Comparison of ENCODE assay signal across 7 cellular contexts in the genomic region with DNA sequence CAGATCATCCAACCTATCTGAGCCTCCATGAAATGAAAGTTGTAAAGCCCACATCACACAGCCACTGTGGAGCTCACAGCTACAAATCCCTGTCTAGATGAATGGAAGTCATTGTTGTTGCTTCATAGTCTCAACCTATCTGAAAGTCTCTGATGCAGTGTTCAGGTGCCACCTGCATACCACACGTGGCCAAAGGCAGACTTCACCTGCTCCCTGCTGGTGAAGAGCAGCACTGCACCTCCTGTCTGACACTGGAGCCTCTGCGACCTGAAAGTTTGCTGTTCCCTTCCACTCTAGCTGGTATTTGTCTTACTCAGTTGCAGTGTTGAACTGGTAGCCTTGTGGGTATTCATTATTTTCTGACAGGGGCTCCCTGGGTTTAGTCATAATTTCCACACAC. TPM values are rescaled to one million over a fixed set of nuclear protein-coding genes. Genes with fewer than 3 reads are reported as not detected.
DNase-seq lines count a peak whose midpoint lies in the region; ATAC-seq and TF ChIP-seq lines count a peak whose summit lies in the region.

No MANE protein-coding gene starts in this region.

- H3K27me3 ChIP-seq in neutrophil = peaks cover 22% of the 10 kb centered on the region

- intact Hi-C loops in OCI-LY7 (cut with micrococcal nuclease; ENCODE audit: unreplicated experiment) = no loop called here
- intact Hi-C loops in MCF 10A (cut with micrococcal nuclease) = loop anchor here (5.0 kb wide), 1 partner anchor 41 kb away; no protein-coding TSS in a partner anchor

- H3K36me3 Mint-ChIP-seq in HFFc6 (ENCODE audit: low read depth) (no peaks in the 10 kb centered on the region), MCF 10A (ENCODE audit: insufficient read depth, unreplicated experiment) (no peaks in the 10 kb centered on the region)

- H3K4me3 Mint-ChIP-seq in HFFc6 (no peak overlapping the region), MCF 10A (ENCODE audit: unreplicated experiment) (no peak overlapping the region)

- ATAC-seq in HG03097 (IDR thresholded peaks at IDR 0.05; ENCODE audit: low FRiP score, unreplicated experiment) = no peak

- peak; percentile 55 for DNase-seq in GM13977 (ENCODE audit: low spot score)
- no peak for DNase-seq in HFFc6
- peak; percentile 24 for DNase-seq in OCI-LY7 (ENCODE audit: low spot score)
- DNase-seq in MCF 10A (ENCODE audit: unreplicated experiment) = peak; percentile 64
- no peak for DNase-seq in GDM1 (lab: John Stamatoyannopoulos, UW)

- no peaks in the 10 kb centered on the region for H3K79me2 ChIP-seq in OCI-LY7 (ENCODE audit: insufficient read depth, low read depth, low read length)

- H3K27me3 Mint-ChIP-seq in HFFc6 (ENCODE audit: insufficient read depth) (peaks cover 7% of the 10 kb centered on the region), MCF 10A (ENCODE audit: insufficient read depth, unreplicated experiment) (peaks cover 31% of the 10 kb centered on the region)

- peak; percentile 71 for TF ChIP-seq CTCF in GM13977 (IDR thresholded peaks at IDR 0.05; ENCODE audit: extremely low read depth, insufficient read depth, missing control alignments)
- peak; percentile 65 for TF ChIP-seq CTCF in HFFc6 (IDR thresholded peaks at IDR 0.05)
- peak; percentile 72 for TF ChIP-seq CTCF in OCI-LY7 (conservative IDR thresholded peaks at IDR 0.05; ENCODE audit: low read length)
- TF ChIP-seq CTCF in MCF 10A (IDR thresholded peaks at IDR 0.05; ENCODE audit: unreplicated experiment) = peak; percentile 87
- peak; percentile 65 for TF ChIP-seq CTCF in neutrophil (IDR thresholded peaks at IDR 0.05)

- H4K20me1 ChIP-seq in OCI-LY7 (ENCODE audit: insufficient read depth, low read length) = no peaks in the 10 kb centered on the region

- CTCF ChIA-PET in OCI-LY7 (lab: Charles Lee; ENCODE audit: unreplicated experiment) = no interaction called here
- CTCF ChIA-PET in MCF 10A (lab: Yijun Ruan, JAX) = interaction anchor here (0.6 to 1.4 kb wide), 14 partner anchors 11 to 1302 kb away, joined by 3 to 6 read pairs (median 3); no protein-coding TSS in a partner anchor

- H3K27ac ChIP-seq in OCI-LY7 (ENCODE audit: low read depth, low read length, poor library complexity, severe bottlenecking) (no peak overlapping the region), neutrophil (no peak overlapping the region)

- in situ Hi-C loops in GM13977 (cut with MboI; ENCODE audit: low pct_unique_long_range_greater_than_20kb, low sequenced_read_pairs, unreplicated experiment) = no loop called here

- H3K9me2 ChIP-seq in OCI-LY7 (ENCODE audit: insufficient read depth, low read length) = no peaks in the 10 kb centered on the region

- H3K36me3 ChIP-seq in OCI-LY7 (ENCODE audit: insufficient read depth, low read length) (no peaks in the 10 kb centered on the region), neutrophil (no peaks in the 10 kb centered on the region)

- H3K4me3 ChIP-seq in OCI-LY7 (ENCODE audit: low read depth, low read length, poor library complexity, severe bottlenecking) (no peak overlapping the region), neutrophil (ENCODE audit: low read depth in 1 of 2, low read length in 1 of 2) (no peak overlapping the region)

- no peaks in the 10 kb centered on the region for H3K4me1 ChIP-seq in OCI-LY7 (ENCODE audit: insufficient read depth, low read length, poor library complexity, severe bottlenecking)
- H3K4me1 ChIP-seq in neutrophil (ENCODE audit: control insufficient read depth in 1 of 2, insufficient read depth in 1 of 2, low read depth in 1 of 2, low read length in 1 of 2) = no peaks in the 10 kb centered on the region

- H3K9me3 ChIP-seq in OCI-LY7 (ENCODE audit: low read length) (no peaks in the 10 kb centered on the region), neutrophil (no peaks in the 10 kb centered on the region)

- no TSS peak for BruUV-seq in OCI-LY7 (replicated peaks; lab: Mats Ljungman, UMichigan)
- BruUV-seq in MCF 10A (replicated peaks; lab: Mats Ljungman, UMichigan) = no TSS peak

- H2AFZ ChIP-seq in OCI-LY7 (ENCODE audit: low read length) = no peak overlapping the region

- POLR2A ChIA-PET in OCI-LY7 (lab: Charles Lee) (no interaction called here), MCF 10A (lab: Yijun Ruan, JAX) (no interaction called here)

- H3K9me3 Mint-ChIP-seq in HFFc6 = no peaks in the 10 kb centered on the region
- no peaks in the 10 kb centered on the region for H3K9me3 Mint-ChIP-seq in MCF 10A (ENCODE audit: unreplicated experiment)

- H3K4me1 Mint-ChIP-seq in HFFc6 (ENCODE audit: low read depth) (no peaks in the 10 kb centered on the region), MCF 10A (ENCODE audit: insufficient read depth, unreplicated experiment) (no peaks in the 10 kb centered on the region)

- H3K4me2 ChIP-seq in OCI-LY7 (ENCODE audit: low read length) = no peak overlapping the region

- H3K27ac Mint-ChIP-seq in HFFc6 = no peak overlapping the region
- no peak overlapping the region for H3K27ac Mint-ChIP-seq in MCF 10A (ENCODE audit: low read depth, unreplicated experiment)

RNA-seq across cellular contexts. Expression of a gene that starts 18.4 kb away (rescaled TPM):
- not detected for total RNA-seq in HFFc6 (2021; fragmentation: NEBNext Ultra II Directional; extraction: Animal tissue kit (Norgen Biotek cat#: 25700))
- not detected in 2 replicates for total RNA-seq in OCI-LY7 (2014; rRNA removed; shearing (Covaris generic))
- total RNA-seq in OCI-LY7 (2022) = not detected in 2 replicates
- total RNA-seq in MCF 10A (2022) = not detected in 2 replicates

RNA-seq across cellular contexts. Expression of a gene that starts 34.9 kb away (rescaled TPM):
- total RNA-seq in HFFc6 (2021; fragmentation: NEBNext Ultra II Directional; extraction: Animal tissue kit (Norgen Biotek cat#: 25700)) = not detected
- not detected in 2 replicates for total RNA-seq in OCI-LY7 (2014; rRNA removed; shearing (Covaris generic))
- total RNA-seq in OCI-LY7 (2022) (not detected in 2 replicates), MCF 10A (2022) (not detected in 2 replicates)

Comparison
In these comparisons a context has a peak if more than half of its experiments do, and no peak if none do; other contexts are left out.
1. DNase-seq: peak in GM13977 (single experiment), OCI-LY7 (single experiment) and MCF 10A (single experiment); none in HFFc6 (single experiment) and GDM1 (single experiment).
2. Peak in every context shown above with its lines, with median percentiles within 50 percentile points of each other: CTCF ChIP-seq.